In genomic region chr19:13181747-13182388, GRCh38 we compare ENCODE assay signal across 8 cellular contexts. TPM values are rescaled to one million over a fixed set of nuclear protein-coding genes. Genes with fewer than 3 reads are reported as not detected.
DNase-seq lines count a peak whose midpoint lies in the region; ATAC-seq and TF ChIP-seq lines count a peak whose summit lies in the region.

No MANE protein-coding gene starts in this region.

- no peak overlapping the region for H3K4me3 Mint-ChIP-seq in chondrocyte (ENCODE audit: unreplicated experiment)

- H3K4me1 Mint-ChIP-seq in chondrocyte (ENCODE audit: low read depth), result peaks cover 11% of the 10 kb centered on the region

- peaks cover 15% of the 10 kb centered on the region for H3K4me1 ChIP-seq in SJCRH30
- H3K4me1 ChIP-seq in upper lobe of right lung, result peaks cover 11% of the 10 kb centered on the region

- peak; percentile 68 for ATAC-seq in upper lobe of right lung
- no peak for ATAC-seq in GM19023 (IDR thresholded peaks at IDR 0.05; ENCODE audit: unreplicated experiment)

- H3K27ac ChIP-seq in SJCRH30 (no peak overlapping the region), upper lobe of right lung (peak overlapping the region; percentile 49)

- DNase-seq in DMS153 treated with DMSO at 0.1 percent for 48 hours (lab: John Stamatoyannopoulos, UW; ENCODE audit: unreplicated experiment) (peak; percentile 6), DMS153 (lab: John Stamatoyannopoulos, UW) (no peak), SJCRH30 (peak; percentile 71 to 80), chondrocyte (ENCODE audit: low spot score) (no peak), midbrain (lab: John Stamatoyannopoulos, UW) (peak; percentile 47), upper lobe of right lung (peak; percentile 67)
- no peak for DNase-seq in activated CD4-positive, CD25-positive, alpha-beta regulatory T cell (lab: John Stamatoyannopoulos, UW)

- no peak for TF ChIP-seq CTCF in chondrocyte (IDR thresholded peaks at IDR 0.05)
- TF ChIP-seq CTCF in upper lobe of right lung (IDR thresholded peaks at IDR 0.05), result no peak

- no peaks in the 10 kb centered on the region for H3K36me3 Mint-ChIP-seq in chondrocyte (ENCODE audit: low read depth)

- H3K9me3 Mint-ChIP-seq in chondrocyte (ENCODE audit: low read depth), result no peaks in the 10 kb centered on the region

- no peaks in the 10 kb centered on the region for H3K27me3 Mint-ChIP-seq in chondrocyte (ENCODE audit: low read depth)

- intact Hi-C loops in upper lobe of right lung (cut with DNase I), result no loop called here

- H3K36me3 ChIP-seq in SJCRH30 (no peaks in the 10 kb centered on the region), upper lobe of right lung (no peaks in the 10 kb centered on the region)

- H3K9me3 ChIP-seq in SJCRH30 (replicated peaks) (no peaks in the 10 kb centered on the region), upper lobe of right lung (no peaks in the 10 kb centered on the region)

- H3K27me3 ChIP-seq in SJCRH30 (no peaks in the 10 kb centered on the region), upper lobe of right lung (no peaks in the 10 kb centered on the region)

- H3K27ac Mint-ChIP-seq in chondrocyte (ENCODE audit: unreplicated experiment), result peak overlapping the region; percentile 74

- peak overlapping the region; percentile 18 for H3K4me3 ChIP-seq in SJCRH30
- no peak overlapping the region for H3K4me3 ChIP-seq in upper lobe of right lung

RNA-seq across cellular contexts. Expression of gene IER2, which starts 31.7 kb away (rescaled TPM):
- 30.2 and 31.7 TPM in 2 replicates for total RNA-seq in SJCRH30 (2014; rRNA removed; shearing (Covaris generic))
- total RNA-seq in chondrocyte (38.4 to 67.1 TPM (median 58.5 TPM) in 3 replicates), upper lobe of right lung (104 TPM)

RNA-seq across cellular contexts. Expression of gene STX10, which starts 31.7 kb away (rescaled TPM):
- 58.5 and 70.7 TPM in 2 replicates for total RNA-seq in SJCRH30 (2014; rRNA removed; shearing (Covaris generic))
- 42.9 to 53.0 TPM (median 45.6 TPM) in 3 replicates for total RNA-seq in chondrocyte
- 65.4 TPM for total RNA-seq in upper lobe of right lung

Comparison
In these comparisons a context has a peak if more than half of its experiments do, and no peak if none do; other contexts are left out.
1. DNase-seq: peak in DMS153 treated with DMSO at 0.1 percent for 48 hours (single experiment), SJCRH30 (2 of 2), midbrain (single experiment) and upper lobe of right lung (single experiment); none in DMS153 (single experiment), chondrocyte (single experiment) and activated CD4-positive, CD25-positive, alpha-beta regulatory T cell (0 of 4).